In genomic region chr6:33794910-33795615, GRCh38 we compare ENCODE assay signal across 1 cellular context.
TF ChIP-seq lines count a peak whose summit lies in the region.

No MANE protein-coding gene starts in this region.

TF ChIP-seq in H1, 55 proteins besides CTCF, POLR2A, EP300 and RAD21:
- TF ChIP-seq ASH2L (IDR thresholded peaks at IDR 0.05; ENCODE audit: low read length) = peak; percentile 24
- no peak for TF ChIP-seq SRF (IDR thresholded peaks at IDR 0.05; ENCODE audit: low read depth, low read length)
